10 cellular contexts compared by ENCODE assay signal in the genomic region with DNA sequence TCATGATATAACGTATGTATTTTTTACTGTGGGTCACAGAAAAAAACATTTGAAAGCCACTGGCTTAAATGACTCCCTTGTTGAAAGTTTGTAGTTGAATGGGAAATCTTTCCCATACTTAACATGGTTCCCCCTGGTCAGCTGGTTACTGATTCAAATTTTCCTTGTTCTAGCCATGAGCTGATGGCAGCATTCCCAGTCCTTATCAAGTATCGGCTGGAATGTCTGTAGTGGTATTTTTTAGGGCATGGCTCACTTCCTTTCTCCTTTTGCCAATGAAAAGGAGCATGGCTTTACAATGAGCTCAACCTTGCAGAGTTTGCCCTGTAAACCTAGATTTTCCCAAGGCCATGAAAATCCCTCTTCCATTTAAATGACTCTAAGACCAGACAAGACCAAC. TPM values are rescaled to one million over a fixed set of nuclear protein-coding genes. Genes with fewer than 3 reads are reported as not detected.
DNase-seq lines count a peak whose midpoint lies in the region; ATAC-seq lines count a peak whose summit lies in the region.
"Had no signal": no experiment of that assay in that cellular context is flagged by ENCODE, and none has a peak within 500 bp of the region (broad histone marks: within the 10 kb centered on the region; RNA-seq: fewer than 3 reads in every experiment).

No MANE protein-coding gene starts in this region.

- no peak overlapping the region for H3K9ac ChIP-seq in mesendoderm (ENCODE audit: low read length)

- H4K5ac ChIP-seq in mesendoderm (ENCODE audit: low read length): no peak overlapping the region

- H2BK120ac ChIP-seq in mesendoderm (ENCODE audit: low read depth, low read length): no peak overlapping the region

- H3K4me3 ChIP-seq in mesendoderm (ENCODE audit: low read length): no peak overlapping the region

- H3K9me3 Mint-ChIP-seq in activated T-cell treated with anti-CD3 and anti-CD28 coated beads, Interleukin-2, amount 50 U/mL, for 24 hours: no peaks in the 10 kb centered on the region

- H3K23ac ChIP-seq in mesendoderm (ENCODE audit: low read length): no peak overlapping the region

- H3K4me3 Mint-ChIP-seq in activated T-cell treated with anti-CD3 and anti-CD28 coated beads, Interleukin-2, amount 50 U/mL, for 24 hours: no peak overlapping the region

- WGBS in mesendoderm (ENCODE audit: extremely low coverage, insufficient coverage, low lambda C conversion rate): no CpG with 5 or more reads among the region's 2 CpGs

- no peaks in the 10 kb centered on the region for H3K4me1 Mint-ChIP-seq in activated T-cell treated with anti-CD3 and anti-CD28 coated beads, Interleukin-2, amount 50 U/mL, for 24 hours (ENCODE audit: low read depth)

- no peak overlapping the region for H2AK5ac ChIP-seq in mesendoderm (ENCODE audit: low read length)

- H2BK5ac ChIP-seq in mesendoderm (ENCODE audit: low read length): no peak overlapping the region

- H4K8ac ChIP-seq in mesendoderm (ENCODE audit: low read depth, low read length): no peak overlapping the region

- H3K27ac ChIP-seq in epithelial cell of prostate (peak overlapping the region; percentile 62), mesendoderm (ENCODE audit: low read depth, low read length) (no peak overlapping the region)

- H3K79me1 ChIP-seq in mesendoderm (ENCODE audit: low read length): no peaks in the 10 kb centered on the region

- no peaks in the 10 kb centered on the region for H3K4me1 ChIP-seq in mesendoderm (ENCODE audit: control insufficient read depth, low read depth, low read length)

- H3K36me3 ChIP-seq in mesendoderm (ENCODE audit: control insufficient read depth, insufficient read depth, low read length): no peaks in the 10 kb centered on the region

- H3K56ac ChIP-seq in mesendoderm (ENCODE audit: low read length): no peak overlapping the region

- no peak overlapping the region for H3K27ac Mint-ChIP-seq in activated T-cell treated with anti-CD3 and anti-CD28 coated beads, Interleukin-2, amount 50 U/mL, for 24 hours

- no peaks in the 10 kb centered on the region for H3K79me2 ChIP-seq in mesendoderm (ENCODE audit: control insufficient read depth, insufficient read depth, low read length)

- no peaks in the 10 kb centered on the region for H3K36me3 Mint-ChIP-seq in activated T-cell treated with anti-CD3 and anti-CD28 coated beads, Interleukin-2, amount 50 U/mL, for 24 hours (ENCODE audit: low read depth)

- no peak overlapping the region for H3K4ac ChIP-seq in mesendoderm (ENCODE audit: low read depth, low read length)

- no peak overlapping the region for H2BK15ac ChIP-seq in mesendoderm (replicated peaks; ENCODE audit: low read depth)

- DNase-seq in AG08396 (ENCODE audit: low spot score): peak; percentile 72
- peak; percentile 14 for DNase-seq in NCI-H2196 (lab: John Stamatoyannopoulos, UW; ENCODE audit: unreplicated experiment)
- peak; percentile 6 for DNase-seq in epithelial cell of prostate (ENCODE audit: low read depth, low spot score)
- peak; percentile 57 for DNase-seq in mesendoderm
- DNase-seq in activated T-cell treated with anti-CD3 and anti-CD28 coated beads, Interleukin-2, amount 50 U/mL, for 24 hours: no peak
- no peak for DNase-seq in germinal center (ENCODE audit: low spot score)
- no peak for DNase-seq in activated T-cell treated with anti-CD3 and anti-CD28 coated beads, Interleukin-2, amount 50 U/mL, for 48 hours
- DNase-seq: caudate nucleus, NCI-H446 had no signal

- H3K27me3 Mint-ChIP-seq in activated T-cell treated with anti-CD3 and anti-CD28 coated beads, Interleukin-2, amount 50 U/mL, for 24 hours: peaks cover 5% of the 10 kb centered on the region

- H3K4me2 ChIP-seq in mesendoderm (ENCODE audit: low read length): no peak overlapping the region

- no peak for ATAC-seq in HG03442 (IDR thresholded peaks at IDR 0.05; ENCODE audit: unreplicated experiment)

- no peaks in the 10 kb centered on the region for H3K27me3 ChIP-seq in mesendoderm (ENCODE audit: insufficient read depth, low read length, poor library complexity)

- H3K18ac ChIP-seq in mesendoderm (ENCODE audit: low read length): no peak overlapping the region

RNA-seq across cellular contexts. Expression of gene GIPC2, which starts 55.7 kb away (rescaled TPM):
- 0.18 TPM for polyA plus RNA-seq in mesendoderm (2013, experiment 1 of 2)
- 0.17 TPM for polyA plus RNA-seq in mesendoderm (2013, experiment 2 of 2)

Comparison
In these comparisons a context has a peak if more than half of its experiments do, and no peak if none do; other contexts are left out.
1. DNase-seq: peak in AG08396 (single experiment), NCI-H2196 (single experiment), epithelial cell of prostate (single experiment) and mesendoderm (single experiment); none in activated T-cell treated with anti-CD3 and anti-CD28 coated beads, Interleukin-2, amount 50 U/mL, for 24 hours (single experiment), germinal center (single experiment) and activated T-cell treated with anti-CD3 and anti-CD28 coated beads, Interleukin-2, amount 50 U/mL, for 48 hours (0 of 2).